Comparison of ENCODE assay signal across 18 cellular contexts in the genomic region with DNA sequence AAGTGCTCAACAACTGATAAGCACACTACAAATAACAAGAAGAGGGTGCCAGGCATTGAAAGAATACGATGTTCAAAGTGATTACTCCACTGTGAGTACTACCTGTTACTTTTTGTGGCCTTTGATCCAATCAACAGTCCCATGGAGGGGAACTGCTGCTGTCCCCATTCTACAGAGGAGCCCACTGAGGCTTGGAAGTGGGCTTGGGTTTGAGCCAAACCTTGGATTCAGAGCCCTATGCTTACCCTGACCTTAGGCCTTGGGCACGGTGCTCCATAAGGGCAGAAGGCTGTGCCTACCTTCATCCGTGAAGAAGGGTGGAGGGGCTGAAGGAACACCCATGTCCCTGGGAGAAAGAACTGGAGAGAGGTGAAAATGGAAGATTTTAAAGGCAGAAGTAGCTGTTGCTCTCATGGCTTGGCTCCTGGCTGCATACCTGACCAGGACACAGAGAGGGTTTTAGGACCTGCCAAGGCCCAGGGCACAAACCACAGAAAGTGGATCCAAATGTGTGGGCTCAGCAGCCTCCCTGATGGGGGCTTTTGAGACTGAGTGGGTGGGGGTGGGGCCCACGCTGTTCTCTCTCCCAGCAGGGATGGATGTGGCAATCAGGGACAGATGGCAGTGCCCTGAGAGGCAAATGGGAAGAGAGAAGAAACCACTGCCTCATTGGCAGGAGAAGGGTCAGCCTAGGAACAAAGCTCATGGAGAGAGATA. TPM values are rescaled to one million over a fixed set of nuclear protein-coding genes. Genes with fewer than 3 reads are reported as not detected.
DNase-seq lines count a peak whose midpoint lies in the region; ATAC-seq, FAIRE-seq and TF ChIP-seq lines count a peak whose summit lies in the region.
"Had no signal": no experiment of that assay in that cellular context is flagged by ENCODE, and none has a peak within 500 bp of the region (broad histone marks: within the 10 kb centered on the region; RNA-seq: fewer than 3 reads in every experiment).

No MANE protein-coding gene starts in this region.

- TF ChIP-seq RAD21 in HepG2 (CRISPR knock-in tag; IDR thresholded peaks at IDR 0.05): no peak

- no peaks in the 10 kb centered on the region for H4K20me1 ChIP-seq in HepG2 (ENCODE audit: insufficient read depth, low read length)

- CTCF ChIA-PET in HepG2 (lab: Yijun Ruan, JAX; ENCODE audit: low intra/inter-chr PET ratio, low total read pairs): no interaction called here

- no peaks in the 10 kb centered on the region for H3K79me2 ChIP-seq in HepG2 (ENCODE audit: insufficient read depth, low read length)

- no peaks in the 10 kb centered on the region for H3K36me3 Mint-ChIP-seq in stimulated activated memory B cell treated with anti-CD40 and anti-IgM and Interleukin-4, amounts not matched to agents 10 μg/mL and 1 μg/mL and 100 μg/mL, for 72 hours

- H3K27ac ChIP-seq in HepG2 (ENCODE audit: extremely low read length, insufficient read depth, low read length): no peak overlapping the region
- no peak overlapping the region for H3K27ac ChIP-seq in right lobe of liver
- H3K27ac ChIP-seq: SJSA1 had no signal

- H3K4me3 Mint-ChIP-seq in stimulated activated memory B cell treated with anti-CD40 and anti-IgM and Interleukin-4, amounts not matched to agents 10 μg/mL and 1 μg/mL and 100 μg/mL, for 72 hours: no peak overlapping the region

- peaks cover 18% of the 10 kb centered on the region for H3K4me1 Mint-ChIP-seq in stimulated activated memory B cell treated with anti-CD40 and anti-IgM and Interleukin-4, amounts not matched to agents 10 μg/mL and 1 μg/mL and 100 μg/mL, for 72 hours

- H3K4me2 ChIP-seq in HepG2 (ENCODE audit: low read depth, low read length): no peak overlapping the region

- DNase-seq in HepG2 (ENCODE audit: low spot score) (no peak), right lobe of liver (no peak), NCI-H2029 (lab: John Stamatoyannopoulos, UW) (peak; percentile 35), cerebellum (ENCODE audit: low spot score) (peak; percentile 64), BE2C (no peak)
- DNase-seq: EL, HCEC 1CT, Kasumi-1, NCI-H2081 treated with DMSO at 0.1 percent for 48 hours, NCI-H510A, RPMI8226, SW 1271 had no signal

- H3K9ac ChIP-seq in HepG2 (ENCODE audit: insufficient read depth, low read depth, low read length): no peak overlapping the region

- H3K27me3 Mint-ChIP-seq in stimulated activated memory B cell treated with anti-CD40 and anti-IgM and Interleukin-4, amounts not matched to agents 10 μg/mL and 1 μg/mL and 100 μg/mL, for 72 hours: peaks cover 61% of the 10 kb centered on the region

- H3K4me1 ChIP-seq in HepG2 (ENCODE audit: insufficient read depth, low read length): peaks cover 95% of the 10 kb centered on the region
- peaks cover 0 to 21% (median 0%) of the 10 kb centered on the region in 4 donors for H3K4me1 ChIP-seq in right lobe of liver
- peaks cover 4% of the 10 kb centered on the region for H3K4me1 ChIP-seq in BE2C

- no peak for FAIRE-seq in HepG2 (lab: Jason Lieb, UNC)

- peaks cover 0 to 16% of the 10 kb centered on the region in 2 experiments; a peak in 3 of 5 replicates for H3K27me3 ChIP-seq in HepG2 (ENCODE audit: control insufficient read depth in 1 of 2, insufficient read depth in 2 of 2, low read length in 2 of 2)
- H3K27me3 ChIP-seq in right lobe of liver: peaks cover 0 to 29% of the 10 kb centered on the region in 2 donors
- H3K27me3 ChIP-seq in BE2C: no peaks in the 10 kb centered on the region; the same call in 1 of the 2 replicates
- H3K27me3 ChIP-seq: SJSA1 had no signal

- in situ Hi-C loops in HepG2 (cut with HindIII; ENCODE audit: extremely low pct_ligation_motif_present, low pct_unique_long_range_greater_than_20kb): no loop called here

- BruUV-seq in HepG2 (replicated peaks; lab: Mats Ljungman, UMichigan): no TSS peak

- H2AFZ ChIP-seq in HepG2 (ENCODE audit: low read length): no peak overlapping the region

- H3K36me3 ChIP-seq in HepG2 (replicated peaks in 1 of 2; ENCODE audit: control insufficient read depth in 1 of 2, insufficient read depth in 2 of 2, low read length in 2 of 2) (no peaks in the 10 kb centered on the region), right lobe of liver (no peaks in the 10 kb centered on the region), BE2C (no peaks in the 10 kb centered on the region)
- H3K36me3 ChIP-seq: SJSA1 had no signal

- TF ChIP-seq POLR2A in HepG2 (IDR thresholded peaks at IDR 0.05; ENCODE audit: insufficient read depth in 1 of 2, low read depth in 2 of 2, low read length in 2 of 2) (no peak), right lobe of liver (IDR thresholded peaks at IDR 0.05) (no peak)

- WGBS in HepG2 (ENCODE audit: low lambda C conversion rate): 65% methylated on average over 4 of the region's 4 CpGs
- 60% methylated on average over 2 of the region's 4 CpGs for WGBS in right lobe of liver (ENCODE audit: insufficient coverage, low coverage, low lambda C conversion rate, missing lambda C conversion rate)

- no peak overlapping the region for H3K27ac Mint-ChIP-seq in stimulated activated memory B cell treated with anti-CD40 and anti-IgM and Interleukin-4, amounts not matched to agents 10 μg/mL and 1 μg/mL and 100 μg/mL, for 72 hours

- intact Hi-C loops in HepG2 (cut with micrococcal nuclease; ENCODE audit: unreplicated experiment): no loop called here
- intact Hi-C loops in right lobe of liver (cut with DNase I): no loop called here

- H3K4me3 ChIP-seq in HepG2 (replicated peaks in 1 of 3; ENCODE audit: insufficient read depth in 1 of 3, low read depth in 2 of 3, low read length in 3 of 3) (no peak overlapping the region), right lobe of liver (no peak overlapping the region), BE2C (ENCODE audit: low read depth, low read length) (no peak overlapping the region)
- H3K4me3 ChIP-seq: SJSA1 had no signal

- no peaks in the 10 kb centered on the region for H3K9me3 Mint-ChIP-seq in stimulated activated memory B cell treated with anti-CD40 and anti-IgM and Interleukin-4, amounts not matched to agents 10 μg/mL and 1 μg/mL and 100 μg/mL, for 72 hours

- TF ChIP-seq CTCF in HepG2 (CRISPR knock-in tag; IDR thresholded peaks at IDR 0.05): no peak
- TF ChIP-seq CTCF in right lobe of liver (IDR thresholded peaks at IDR 0.05): no peak
- no peak for TF ChIP-seq CTCF in BE2C (IDR thresholded peaks at IDR 0.05; ENCODE audit: low read depth, low read length)

- ATAC-seq in HepG2 (no peak), right lobe of liver (no peak), GM18511 (IDR thresholded peaks at IDR 0.05; ENCODE audit: unreplicated experiment) (no peak)
- no peak for ATAC-seq in stimulated activated memory B cell treated with anti-CD40 and anti-IgM and Interleukin-4, amounts not matched to agents 10 μg/mL and 1 μg/mL and 100 μg/mL, for 72 hours

- POLR2A ChIA-PET in HepG2 (lab: Yijun Ruan, JAX): no interaction called here

- no peaks in the 10 kb centered on the region for H3K9me3 ChIP-seq in HepG2 (ENCODE audit: low read length)
- H3K9me3 ChIP-seq in right lobe of liver: no peaks in the 10 kb centered on the region
- H3K9me3 ChIP-seq in BE2C: no peaks in the 10 kb centered on the region
- H3K9me3 ChIP-seq: SJSA1 had no signal

- TF ChIP-seq EP300 in HepG2 (IDR thresholded peaks at IDR 0.05; ENCODE audit: low read depth in 2 of 2, low read length in 2 of 2) (no peak), HepG2 (CRISPR knock-in tag; IDR thresholded peaks at IDR 0.05; ENCODE audit: borderline replicate concordance) (no peak)

RNA-seq across cellular contexts. Expression of a gene that starts 34.7 kb away (rescaled TPM):
- total RNA-seq in HepG2 (2016; rRNA removed; fragmentation: Illumina TruSeq; extraction: Trizol) (not detected in 2 replicates), right lobe of liver (under 1 TPM in 2 of 6 experiments, not detected in 4; 0.05 to 0.09 TPM), cerebellum (not detected)
- total RNA-seq in HepG2 (2016; cell fraction: cytosol; rRNA removed; fragmentation: Illumina TruSeq; extraction: Trizol; ENCODE audit: low read depth): not detected in 2 replicates
- total RNA-seq in HepG2 (2016; cell fraction: insoluble cytoplasmic fraction; rRNA removed; fragmentation: Illumina TruSeq; extraction: Trizol): not detected in 2 replicates
- total RNA-seq in HepG2 (2016; cell fraction: membrane; rRNA removed; fragmentation: Illumina TruSeq; extraction: Trizol): not detected in 2 replicates
- not detected in 2 replicates for total RNA-seq in HepG2 (2016; cell fraction: nucleus; rRNA removed; fragmentation: Illumina TruSeq; extraction: Trizol)
- polyA plus RNA-seq in HepG2 (2011; rRNA removed): not detected in 2 replicates
- not detected in 2 replicates for polyA plus RNA-seq in HepG2 (2011; cell fraction: cytosol; rRNA removed)
- not detected in 2 replicates for polyA plus RNA-seq in HepG2 (2011; cell fraction: nucleus; rRNA removed)
- not detected in 2 replicates for polyA plus RNA-seq in HepG2 (2012)
- not detected in 2 replicates for polyA plus RNA-seq in HepG2 (2016; cell fraction: cytosol; fragmentation: Illumina TruSeq; extraction: Trizol; ENCODE audit: low read depth)
- not detected in 2 replicates for polyA plus RNA-seq in HepG2 (2016; cell fraction: insoluble cytoplasmic fraction; fragmentation: Illumina TruSeq; extraction: Trizol; ENCODE audit: low read depth)
- polyA plus RNA-seq in HepG2 (2016; cell fraction: membrane; fragmentation: Illumina TruSeq; extraction: Trizol; ENCODE audit: low read depth): not detected in 2 replicates
- polyA plus RNA-seq in HepG2 (2016; cell fraction: nucleus; fragmentation: Illumina TruSeq; extraction: Trizol; ENCODE audit: insufficient read depth, low read depth): not detected in 2 replicates
- not detected in 2 replicates for polyA minus RNA-seq in HepG2 (2011; rRNA and poly(A)+ RNA removed; ENCODE audit: low replicate concordance)
- polyA minus RNA-seq in HepG2 (2011; cell fraction: cytosol; rRNA and poly(A)+ RNA removed): not detected in 2 replicates
- polyA minus RNA-seq in HepG2 (2011; cell fraction: nucleus; rRNA and poly(A)+ RNA removed): not detected in 2 replicates
- not detected for polyA plus RNA-seq in BE2C (2012; ENCODE audit: insufficient read depth, insufficient read length, low read depth)
- total RNA-seq: OCI-LY7, SJSA1 had no signal
- polyA plus RNA-seq: AG04450, BJ had no signal

RNA-seq across cellular contexts. Expression of a gene that starts 39.7 kb away (rescaled TPM):
- total RNA-seq in HepG2 (2016; rRNA removed; fragmentation: Illumina TruSeq; extraction: Trizol): not detected in 2 replicates
- not detected in 2 replicates for total RNA-seq in HepG2 (2016; cell fraction: cytosol; rRNA removed; fragmentation: Illumina TruSeq; extraction: Trizol; ENCODE audit: low read depth)
- not detected in 2 replicates for total RNA-seq in HepG2 (2016; cell fraction: insoluble cytoplasmic fraction; rRNA removed; fragmentation: Illumina TruSeq; extraction: Trizol)
- total RNA-seq in HepG2 (2016; cell fraction: membrane; rRNA removed; fragmentation: Illumina TruSeq; extraction: Trizol): not detected in 2 replicates
- not detected in 2 replicates for total RNA-seq in HepG2 (2016; cell fraction: nucleus; rRNA removed; fragmentation: Illumina TruSeq; extraction: Trizol)
- polyA plus RNA-seq in HepG2 (2011; rRNA removed): not detected in 2 replicates
- polyA plus RNA-seq in HepG2 (2011; cell fraction: cytosol; rRNA removed): not detected in 2 replicates
- not detected in 2 replicates for polyA plus RNA-seq in HepG2 (2011; cell fraction: nucleus; rRNA removed)
- not detected in 2 replicates for polyA plus RNA-seq in HepG2 (2012)
- polyA plus RNA-seq in HepG2 (2016; cell fraction: cytosol; fragmentation: Illumina TruSeq; extraction: Trizol; ENCODE audit: low read depth): not detected in 2 replicates
- polyA plus RNA-seq in HepG2 (2016; cell fraction: insoluble cytoplasmic fraction; fragmentation: Illumina TruSeq; extraction: Trizol; ENCODE audit: low read depth): not detected in 2 replicates
- polyA plus RNA-seq in HepG2 (2016; cell fraction: membrane; fragmentation: Illumina TruSeq; extraction: Trizol; ENCODE audit: low read depth): not detected in 2 replicates
- not detected in 2 replicates for polyA plus RNA-seq in HepG2 (2016; cell fraction: nucleus; fragmentation: Illumina TruSeq; extraction: Trizol; ENCODE audit: insufficient read depth, low read depth)
- polyA minus RNA-seq in HepG2 (2011; rRNA and poly(A)+ RNA removed; ENCODE audit: low replicate concordance): not detected in 2 replicates
- polyA minus RNA-seq in HepG2 (2011; cell fraction: cytosol; rRNA and poly(A)+ RNA removed): not detected in 2 replicates
- not detected in 2 replicates for polyA minus RNA-seq in HepG2 (2011; cell fraction: nucleus; rRNA and poly(A)+ RNA removed)
- not detected for total RNA-seq in right lobe of liver
- total RNA-seq in cerebellum: not detected
- polyA plus RNA-seq in BE2C (2012; ENCODE audit: insufficient read depth, insufficient read length, low read depth): not detected
- total RNA-seq: OCI-LY7, SJSA1 had no signal
- polyA plus RNA-seq: AG04450, BJ had no signal

RNA-seq across cellular contexts. Expression of a gene that starts 48.9 kb away (rescaled TPM):
- total RNA-seq in HepG2 (2016; rRNA removed; fragmentation: Illumina TruSeq; extraction: Trizol): not detected in 2 replicates
- total RNA-seq in HepG2 (2016; cell fraction: cytosol; rRNA removed; fragmentation: Illumina TruSeq; extraction: Trizol; ENCODE audit: low read depth): not detected in 2 replicates
- total RNA-seq in HepG2 (2016; cell fraction: insoluble cytoplasmic fraction; rRNA removed; fragmentation: Illumina TruSeq; extraction: Trizol): not detected in 2 replicates
- not detected in 2 replicates for total RNA-seq in HepG2 (2016; cell fraction: membrane; rRNA removed; fragmentation: Illumina TruSeq; extraction: Trizol)
- not detected in 2 replicates for total RNA-seq in HepG2 (2016; cell fraction: nucleus; rRNA removed; fragmentation: Illumina TruSeq; extraction: Trizol)
- not detected in 2 replicates for polyA plus RNA-seq in HepG2 (2011; rRNA removed)
- not detected in 2 replicates for polyA plus RNA-seq in HepG2 (2011; cell fraction: cytosol; rRNA removed)
- not detected in 2 replicates for polyA plus RNA-seq in HepG2 (2011; cell fraction: nucleus; rRNA removed)
- polyA plus RNA-seq in HepG2 (2012): not detected in 2 replicates
- polyA plus RNA-seq in HepG2 (2016; cell fraction: cytosol; fragmentation: Illumina TruSeq; extraction: Trizol; ENCODE audit: low read depth): not detected in 2 replicates
- not detected in 2 replicates for polyA plus RNA-seq in HepG2 (2016; cell fraction: insoluble cytoplasmic fraction; fragmentation: Illumina TruSeq; extraction: Trizol; ENCODE audit: low read depth)
- polyA plus RNA-seq in HepG2 (2016; cell fraction: membrane; fragmentation: Illumina TruSeq; extraction: Trizol; ENCODE audit: low read depth): not detected in 2 replicates
- polyA plus RNA-seq in HepG2 (2016; cell fraction: nucleus; fragmentation: Illumina TruSeq; extraction: Trizol; ENCODE audit: insufficient read depth, low read depth): not detected in 2 replicates
- polyA minus RNA-seq in HepG2 (2011; rRNA and poly(A)+ RNA removed; ENCODE audit: low replicate concordance): not detected in 2 replicates
- not detected in 2 replicates for polyA minus RNA-seq in HepG2 (2011; cell fraction: cytosol; rRNA and poly(A)+ RNA removed)
- not detected in 2 replicates for polyA minus RNA-seq in HepG2 (2011; cell fraction: nucleus; rRNA and poly(A)+ RNA removed)
- total RNA-seq in right lobe of liver: not detected
- 2.6 TPM for total RNA-seq in cerebellum
- polyA plus RNA-seq in BE2C (2012; ENCODE audit: insufficient read depth, insufficient read length, low read depth): not detected
- total RNA-seq: OCI-LY7, SJSA1 had no signal
- polyA plus RNA-seq: AG04450, BJ had no signal

Comparison
In these comparisons a context has a peak if more than half of its experiments do, and no peak if none do; other contexts are left out.
1. DNase-seq: peak in NCI-H2029 (single experiment) and cerebellum (single experiment); none in HepG2 (single experiment), right lobe of liver (0 of 3) and BE2C (single experiment).